In the genomic region with DNA sequence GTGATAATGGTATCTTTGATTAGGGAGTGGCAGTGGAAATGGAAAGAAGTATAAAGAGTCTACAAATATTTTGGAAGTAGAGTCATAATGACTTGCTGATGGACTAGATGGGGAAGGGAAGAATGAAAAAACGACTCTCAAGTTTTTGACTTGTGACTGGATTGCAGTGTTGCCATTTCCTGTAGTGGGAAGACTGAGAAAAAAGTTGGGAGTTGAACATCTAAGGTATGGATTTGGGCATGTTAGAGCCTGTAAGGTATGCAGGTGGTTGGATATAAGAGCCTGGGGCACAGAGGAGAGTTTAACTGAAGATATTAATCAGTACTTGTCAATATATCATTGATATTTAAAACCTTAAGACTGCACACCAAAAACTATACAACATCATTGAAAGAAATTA, we compare ENCODE assay signal across 22 cellular contexts.
"Had no signal": no experiment of that assay in that cellular context is flagged by ENCODE, and none has a peak within 500 bp of the region (broad histone marks: within the 10 kb centered on the region; RNA-seq: fewer than 3 reads in every experiment).

No MANE protein-coding gene starts in this region.

- DNase-seq: hypothalamus; immature natural killer cell; left ventricle myocardium inferior; midbrain; mucosa of descending colon; naive thymus-derived CD4-positive, alpha-beta T cell; ovary; right lobe of liver; stimulated activated CD4-positive, alpha-beta T cell treated with anti-CD3 and anti-CD28 coated beads, Interleukin-1b, Interleukin-23, amount 100 ng/mL, for 48 hours; stimulated activated CD4-positive, alpha-beta T cell treated with anti-CD3 and anti-CD28 coated beads, Interleukin-2, amount 100 ng/mL, for 48 hours; stimulated activated naive B cell treated with anti-CD40 and anti-IgM and Interleukin-4, amounts not matched to agents 10 μg/mL and 1 μg/mL and 100 μg/mL, for 72 hours; stimulated activated naive CD8-positive, alpha-beta T cell treated with anti-CD3 and anti-CD28 coated beads, Interleukin-15, Interleukin-2, amounts not matched to agents 100 U/mL and 50 U/mL, for 24 hours; stomach; testis; thyroid gland; transverse colon; upper lobe of left lung had no signal

- H3K9me3 ChIP-seq: mucosa of descending colon, ovary, right lobe of liver, testis, thyroid gland, transverse colon, vagina had no signal

- H3K27ac ChIP-seq: left ventricle myocardium inferior, ovary, right atrium auricular region, right lobe of liver, stomach, testis, thyroid gland, transverse colon, upper lobe of left lung, vagina had no signal

- H3K4me1 ChIP-seq: left ventricle myocardium inferior, right atrium auricular region, right lobe of liver, stomach, testis, thyroid gland, transverse colon, upper lobe of left lung, vagina had no signal

- H3K4me3 ChIP-seq: left ventricle myocardium inferior, lung, mucosa of descending colon, ovary, right atrium auricular region, right lobe of liver, smooth muscle cell, stomach, testis, thyroid gland, transverse colon, upper lobe of left lung, vagina had no signal

- H3K36me3 ChIP-seq: left ventricle myocardium inferior, ovary, right atrium auricular region, right lobe of liver, stomach, thyroid gland, transverse colon, upper lobe of left lung, vagina had no signal

- H3K4me2 ChIP-seq: smooth muscle cell had no signal

- H3K27me3 ChIP-seq: ovary, right atrium auricular region, right lobe of liver, stomach, testis, thyroid gland, transverse colon, upper lobe of left lung, vagina had no signal

- ATAC-seq: mucosa of descending colon; naive thymus-derived CD4-positive, alpha-beta T cell; natural killer cell treated with Interleukin-12 subunit alpha and Interleukin-12 subunit beta and Interleukin-15 and Interleukin-18, amount 100 ng/mL, for 72 hours; right lobe of liver; stimulated activated naive B cell treated with anti-CD40 and anti-IgM and Interleukin-4, amounts not matched to agents 10 μg/mL and 1 μg/mL and 100 μg/mL, for 72 hours; stimulated activated naive CD8-positive, alpha-beta T cell treated with anti-CD3 and anti-CD28 coated beads, Interleukin-15, Interleukin-2, amounts not matched to agents 100 U/mL and 50 U/mL, for 24 hours had no signal
